In the genomic region with DNA sequence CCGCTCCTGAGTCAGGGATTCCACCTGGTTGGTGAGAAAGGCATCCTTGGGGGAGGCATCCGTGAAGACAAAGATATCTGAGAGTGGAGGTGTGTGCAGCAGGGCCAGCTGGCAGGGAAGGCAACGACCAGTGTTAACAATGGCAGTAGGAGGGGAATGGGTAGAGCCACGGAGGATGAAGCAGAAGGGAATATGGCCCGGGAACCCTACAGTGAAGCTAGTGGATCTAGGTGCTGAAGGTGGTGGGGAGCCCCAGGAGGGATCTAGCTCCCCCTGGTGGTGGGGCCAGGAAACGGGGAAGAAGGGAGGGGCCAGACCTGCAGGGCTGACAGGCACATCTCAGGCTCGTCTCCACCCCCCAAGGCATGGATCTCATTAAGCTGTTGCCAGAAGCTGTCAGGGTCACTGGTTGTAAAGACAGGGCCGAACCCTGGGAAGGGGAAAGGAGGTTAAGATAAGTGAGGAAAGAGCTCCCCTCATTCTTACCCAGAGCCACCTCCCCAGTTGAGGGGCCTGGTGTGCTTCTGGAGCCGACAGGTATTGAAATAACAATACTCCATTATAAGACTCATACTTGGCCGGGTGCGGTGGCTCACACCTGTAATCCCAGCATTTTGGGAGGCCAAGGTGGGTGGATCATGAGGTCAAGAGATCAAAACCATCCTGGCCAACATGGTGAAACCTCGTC, we compare ENCODE assay signal across 8 cellular contexts. TPM values are rescaled to one million over a fixed set of nuclear protein-coding genes. Genes with fewer than 3 reads are reported as not detected.
DNase-seq lines count a peak whose midpoint lies in the region; ATAC-seq and TF ChIP-seq lines count a peak whose summit lies in the region.

No MANE protein-coding gene starts in this region.

- H3K4me3 ChIP-seq in spleen = no peak overlapping the region

- no peaks in the 10 kb centered on the region for H3K9me3 ChIP-seq in spleen

- DNase-seq in DMS 273 treated with DMSO at 0.1 percent for 48 hours (lab: John Stamatoyannopoulos, UW) (peak; percentile 29), KG1 (lab: John Stamatoyannopoulos, UW) (peak; percentile 72), SKM-1 (lab: John Stamatoyannopoulos, UW; ENCODE audit: unreplicated experiment) (peak; percentile 68), cardiac septum (ENCODE audit: low spot score) (peak; percentile 94), spleen (peak; percentile 96), hippocampal formation (lab: John Stamatoyannopoulos, UW) (no peak)
- DNase-seq in activated naive CD4-positive, alpha-beta T cell treated with Interleukin-2 at 50 U/mL for 16 hours = peak; percentile 85

- intact Hi-C loops in cardiac septum (cut with DNase I) (no loop called here), spleen (cut with DNase I; ENCODE audit: low total_unique reads) (no loop called here)

- no peak for ATAC-seq in GM21423 (IDR thresholded peaks at IDR 0.05; ENCODE audit: unreplicated experiment)

- no peaks in the 10 kb centered on the region for H3K27me3 ChIP-seq in spleen (replicated peaks in 1 of 7)

- no peak for TF ChIP-seq POLR2A in spleen (IDR thresholded peaks at IDR 0.05)

- H3K4me1 ChIP-seq in spleen = peaks cover 0 to 57% (median 33%) of the 10 kb centered on the region in 6 donors

- peak overlapping the region in 3 of 8 donors; percentile 26 to 66 (median 51) for H3K27ac ChIP-seq in spleen

- H3K36me3 ChIP-seq in spleen = no peaks in the 10 kb centered on the region

- 57 to 67% (median 61%) methylated on average over 12 of the region's 12 CpGs for WGBS in spleen, 5 donors

- TF ChIP-seq CTCF in spleen (IDR thresholded peaks at IDR 0.05 in 8 of 11, conservative IDR thresholded peaks at IDR 0.05 in 3 of 11) = peak; percentile 66 to 96 (median 86)

RNA-seq across cellular contexts. Expression of gene VWA7, which starts 7.3 kb away (rescaled TPM):
- total RNA-seq in cardiac septum (21.5 TPM), spleen (1 to 10 TPM in 4 of 7 donors, under 1 TPM in 2, not detected in 1; 0.68 to 2.6 (median 1.3) TPM)
- polyA plus RNA-seq in spleen = 1 to 10 TPM in 1 of 3 donors, under 1 TPM in 2; 0.09 to 1.2 (median 0.11) TPM

RNA-seq across cellular contexts. Expression of gene SAPCD1, which starts 7.4 kb away (rescaled TPM):
- 0.86 TPM for total RNA-seq in cardiac septum
- total RNA-seq in spleen = 10 to 100 TPM in 1 of 7 donors, 1 to 10 TPM in 5, not detected in 1; 3.6 to 11.8 (median 5.3) TPM
- 10 to 100 TPM in 1 of 3 donors, 1 to 10 TPM in 2; 7.5 to 14.2 (median 8.3) TPM for polyA plus RNA-seq in spleen

RNA-seq across cellular contexts. Expression of gene VARS1, which starts 25.7 kb away (rescaled TPM):
- total RNA-seq in cardiac septum (35.0 TPM), spleen (10 to 100 TPM; 32.4 to 97.3 (median 62.5) TPM)
- 10 to 100 TPM; 31.1 to 49.0 (median 38.3) TPM for polyA plus RNA-seq in spleen

RNA-seq across cellular contexts. Expression of gene MSH5, which starts 30.0 kb away (rescaled TPM):
- total RNA-seq in cardiac septum (1.7 TPM), spleen (10 to 100 TPM; 20.2 to 35.2 (median 27.6) TPM)
- polyA plus RNA-seq in spleen = 10 to 100 TPM; 11.2 to 26.7 (median 23.1) TPM

RNA-seq across cellular contexts. Expression of gene CLIC1, which starts 33.5 kb away (rescaled TPM):
- total RNA-seq in cardiac septum = 131 TPM
- total RNA-seq in spleen = 100 to 1,000 TPM; 296 to 392 (median 326) TPM
- 100 to 1,000 TPM; 321 to 447 (median 388) TPM for polyA plus RNA-seq in spleen

Comparison
In these comparisons a context has a peak if more than half of its experiments do, and no peak if none do; other contexts are left out.
1. DNase-seq: peak in DMS 273 treated with DMSO at 0.1 percent for 48 hours (single experiment), KG1 (single experiment), SKM-1 (single experiment), activated naive CD4-positive, alpha-beta T cell treated with Interleukin-2 at 50 U/mL for 16 hours (single experiment), cardiac septum (single experiment) and spleen (single experiment); none in hippocampal formation (0 of 2).